1 cellular context compared by ENCODE assay signal in genomic region chr16:72042157-72042660, GRCh38.
TF ChIP-seq lines count a peak whose summit lies in the region.

No MANE protein-coding gene starts in this region.

TF ChIP-seq in HepG2, 621 proteins besides CTCF, POLR2A, EP300 and RAD21 (continued from another document and continues in another):
- TF ChIP-seq ZNF432 (CRISPR knock-in tag; IDR thresholded peaks at IDR 0.05; ENCODE audit: borderline replicate concordance) (no peak), ZNF788 (CRISPR knock-in tag; IDR thresholded peaks at IDR 0.05; ENCODE audit: borderline replicate concordance) (0 out of 2 replicates have a peak, but pooled peaks have one; percentile 18), HOXA9 (CRISPR knock-in tag; IDR thresholded peaks at IDR 0.05; ENCODE audit: borderline replicate concordance) (0 out of 2 replicates have a peak, but pooled peaks have one; percentile 39), ZNF142 (CRISPR knock-in tag; IDR thresholded peaks at IDR 0.05) (no peak), KDM3A (CRISPR knock-in tag; IDR thresholded peaks at IDR 0.05; ENCODE audit: low read depth) (no peak), KLF11 (CRISPR knock-in tag; IDR thresholded peaks at IDR 0.05) (0 out of 2 replicates have a peak, but pooled peaks have one; percentile 38), NONO (IDR thresholded peaks at IDR 0.05) (no peak), NONO (CRISPR knock-in tag; conservative IDR thresholded peaks at IDR 0.05) (no peak), TEAD3 (CRISPR knock-in tag; optimal IDR thresholded peaks at IDR 0.05; ENCODE audit: borderline replicate concordance) (peak; percentile 90), KAT8 (CRISPR knock-in tag; IDR thresholded peaks at IDR 0.05) (0 out of 2 replicates have a peak, but pooled peaks have one; percentile 23), TBX2 (CRISPR knock-in tag; IDR thresholded peaks at IDR 0.05; ENCODE audit: borderline replicate concordance) (peak; percentile 57; the same call in 1 of the 2 replicates), ZBTB20 (CRISPR knock-in tag; IDR thresholded peaks at IDR 0.05; ENCODE audit: borderline replicate concordance, low read depth) (peak; percentile 23; the same call in 1 of the 2 replicates), ATF1 (CRISPR knock-in tag; IDR thresholded peaks at IDR 0.05) (0 out of 2 replicates have a peak, but pooled peaks have one; percentile 8), ZBTB33 (CRISPR knock-in tag; IDR thresholded peaks at IDR 0.05) (peak; percentile 91), CEBPB (IDR thresholded peaks at IDR 0.05; ENCODE audit: borderline replicate concordance, low read depth, low read length) (peak; percentile 35; the same call in 1 of the 2 replicates), SNAPC2 (CRISPR knock-in tag; IDR thresholded peaks at IDR 0.05) (peak; percentile 52; the same call in 1 of the 2 replicates), ZNF331 (CRISPR knock-in tag; IDR thresholded peaks at IDR 0.05) (peak; percentile 45; the same call in 1 of the 2 replicates), ZNF720 (CRISPR knock-in tag; IDR thresholded peaks at IDR 0.05) (no peak), IRF2 (CRISPR knock-in tag; IDR thresholded peaks at IDR 0.05) (0 out of 2 replicates have a peak, but pooled peaks have one; percentile 37), ZNF629 (CRISPR knock-in tag; conservative IDR thresholded peaks at IDR 0.05) (0 out of 2 replicates have a peak, but pooled peaks have one; percentile 11), SALL1 (CRISPR knock-in tag; IDR thresholded peaks at IDR 0.05) (peak; percentile 59), GABPB1 (CRISPR knock-in tag; IDR thresholded peaks at IDR 0.05) (peak; percentile 33; the same call in 1 of the 2 replicates), ZFP36L2 (CRISPR knock-in tag; IDR thresholded peaks at IDR 0.05) (no peak), ZBTB37 (CRISPR knock-in tag; IDR thresholded peaks at IDR 0.05) (no peak), ZBTB38 (CRISPR knock-in tag; IDR thresholded peaks at IDR 0.05) (peak; percentile 36; the same call in 1 of the 2 replicates), ZNF34 (CRISPR knock-in tag; IDR thresholded peaks at IDR 0.05; ENCODE audit: borderline replicate concordance) (no peak), PITX1 (CRISPR knock-in tag; IDR thresholded peaks at IDR 0.05) (0 out of 2 replicates have a peak, but pooled peaks have one; percentile 33), NCOA2 (CRISPR knock-in tag; IDR thresholded peaks at IDR 0.05) (peak; percentile 16; the same call in 1 of the 2 replicates), ZNF501 (CRISPR knock-in tag; IDR thresholded peaks at IDR 0.05) (peak; percentile 54; the same call in 1 of the 2 replicates), ESRRA (CRISPR knock-in tag; IDR thresholded peaks at IDR 0.05; ENCODE audit: low read depth) (no peak), GATAD2A (CRISPR knock-in tag; IDR thresholded peaks at IDR 0.05) (peak; percentile 46), NR2F6 (IDR thresholded peaks at IDR 0.05) (no peak), NR2F6 (CRISPR knock-in tag; IDR thresholded peaks at IDR 0.05) (peak; percentile 32; the same call in 1 of the 2 replicates), EED (CRISPR knock-in tag; IDR thresholded peaks at IDR 0.05) (no peak), ZMYM3 (CRISPR knock-in tag; IDR thresholded peaks at IDR 0.05) (peak; percentile 61; the same call in 1 of the 2 replicates), ZNF503 (CRISPR knock-in tag; IDR thresholded peaks at IDR 0.05) (0 out of 2 replicates have a peak, but pooled peaks have one; percentile 11), ARID5B (CRISPR knock-in tag; IDR thresholded peaks at IDR 0.05) (peak; percentile 65), ZNF335 (CRISPR knock-in tag; IDR thresholded peaks at IDR 0.05) (no peak), MAX (IDR thresholded peaks at IDR 0.05) (peak; percentile 73), ZNF232 (CRISPR knock-in tag; IDR thresholded peaks at IDR 0.05; ENCODE audit: borderline replicate concordance) (0 out of 2 replicates have a peak, but pooled peaks have one; percentile 21), ZNF574 (CRISPR knock-in tag; IDR thresholded peaks at IDR 0.05) (peak; percentile 42), MED1 (CRISPR knock-in tag; IDR thresholded peaks at IDR 0.05) (peak; percentile 54; the same call in 1 of the 2 replicates), ZNF766 (CRISPR knock-in tag; IDR thresholded peaks at IDR 0.05; ENCODE audit: borderline replicate concordance) (0 out of 2 replicates have a peak, but pooled peaks have one; percentile 69), CEBPG (CRISPR knock-in tag; IDR thresholded peaks at IDR 0.05) (peak; percentile 63; the same call in 1 of the 2 replicates), ZNF614 (CRISPR knock-in tag; IDR thresholded peaks at IDR 0.05; ENCODE audit: borderline replicate concordance) (peak; percentile 37; the same call in 1 of the 2 replicates)
